18 cellular contexts compared by ENCODE assay signal in genomic region chr7:75998038-75998437, GRCh38. TPM values are rescaled to one million over a fixed set of nuclear protein-coding genes. Genes with fewer than 3 reads are reported as not detected.
DNase-seq lines count a peak whose midpoint lies in the region; ATAC-seq and TF ChIP-seq lines count a peak whose summit lies in the region.
"Had no signal": no experiment of that assay in that cellular context is flagged by ENCODE, and none has a peak within 500 bp of the region (broad histone marks: within the 10 kb centered on the region; RNA-seq: fewer than 3 reads in every experiment).

No MANE protein-coding gene starts in this region.

- H3K4me1 ChIP-seq in neutrophil (ENCODE audit: control insufficient read depth in 1 of 2, insufficient read depth in 1 of 2, low read depth in 1 of 2, low read length in 1 of 2) (peaks cover 50 to 51% of the 10 kb centered on the region in 2 experiments), aorta (ENCODE audit: control insufficient read depth in 1 of 2, insufficient read depth in 2 of 2, low read length in 2 of 2) (no peaks in the 10 kb centered on the region)
- H3K4me1 ChIP-seq: BE2C had no signal

- no peaks in the 10 kb centered on the region for H3K27me3 Mint-ChIP-seq in natural killer cell treated with Interleukin-12 subunit alpha and Interleukin-12 subunit beta and Interleukin-15 and Interleukin-18, amount 100 ng/mL, for 72 hours
- H3K27me3 Mint-ChIP-seq in natural killer cell (ENCODE audit: low read depth in 2 of 2) (no peaks in the 10 kb centered on the region), T-helper 17 cell (no peaks in the 10 kb centered on the region)

- H3K4me3 ChIP-seq in neutrophil (ENCODE audit: low read depth in 1 of 2, low read length in 1 of 2) (no peak overlapping the region), aorta (ENCODE audit: low read length in 2 of 2) (no peak overlapping the region)
- H3K4me3 ChIP-seq: A549; BLaER1 treated with 17β-estradiol and CSF1 and Interleukin-3, amounts not matched to agents 10 nM and 100 nM; GM23248 had no signal

- no peak for ATAC-seq in natural killer cell treated with Interleukin-12 subunit alpha and Interleukin-12 subunit beta and Interleukin-15 and Interleukin-18, amount 100 ng/mL, for 72 hours
- no peak for ATAC-seq in natural killer cell
- ATAC-seq in T-helper 17 cell = no peak
- ATAC-seq in GM19324 (IDR thresholded peaks at IDR 0.05; ENCODE audit: low FRiP score, unreplicated experiment) = no peak
- no peak for ATAC-seq in aorta (ENCODE audit: low FRiP score)
- ATAC-seq: A549; CD8-positive, alpha-beta T cell had no signal

- no peak for DNase-seq in natural killer cell treated with Interleukin-12 subunit alpha and Interleukin-12 subunit beta and Interleukin-15 and Interleukin-18, amount 100 ng/mL, for 72 hours (ENCODE audit: low spot score)
- DNase-seq in natural killer cell (no peak), T-helper 17 cell (no peak), aorta (no peak)
- DNase-seq: 8988T; ACHN; BE2C; Caco-2; CD8-positive, alpha-beta T cell; DMS153; DND-41; GM23248; H7; HCEC 1CT had no signal

- H3K9me3 ChIP-seq in T-helper 17 cell (ENCODE audit: control insufficient read depth, low read length, poor library complexity, severe bottlenecking) (no peaks in the 10 kb centered on the region), neutrophil (no peaks in the 10 kb centered on the region), aorta (ENCODE audit: control insufficient read depth, low read length) (no peaks in the 10 kb centered on the region)
- H3K9me3 ChIP-seq: A549, BE2C, Caco-2 had no signal

- no peak for TF ChIP-seq CTCF in natural killer cell (IDR thresholded peaks at IDR 0.05)
- no peak for TF ChIP-seq CTCF in neutrophil (IDR thresholded peaks at IDR 0.05)

- H3K9me3 Mint-ChIP-seq in natural killer cell treated with Interleukin-12 subunit alpha and Interleukin-12 subunit beta and Interleukin-15 and Interleukin-18, amount 100 ng/mL, for 72 hours = no peaks in the 10 kb centered on the region
- no peaks in the 10 kb centered on the region for H3K9me3 Mint-ChIP-seq in natural killer cell
- H3K9me3 Mint-ChIP-seq: CD8-positive, alpha-beta T cell had no signal

- H3K27ac ChIP-seq in neutrophil = peak overlapping the region; percentile 97
- H3K27ac ChIP-seq in aorta (ENCODE audit: low read depth in 1 of 2, low read length in 2 of 2) = no peak overlapping the region
- H3K27ac ChIP-seq: A549, GM23248 had no signal

- 99 to 100% methylated on average over 1 of the region's 1 CpG for whole genome bisulfite sequencing in aorta, 2 donors

- H3K4me3 Mint-ChIP-seq in natural killer cell treated with Interleukin-12 subunit alpha and Interleukin-12 subunit beta and Interleukin-15 and Interleukin-18, amount 100 ng/mL, for 72 hours = no peak overlapping the region
- H3K4me3 Mint-ChIP-seq in natural killer cell (no peak overlapping the region), T-helper 17 cell (no peak overlapping the region)
- H3K4me3 Mint-ChIP-seq: CD8-positive, alpha-beta T cell had no signal

- H3K36me3 ChIP-seq in neutrophil (peaks cover 20% of the 10 kb centered on the region), aorta (ENCODE audit: control insufficient read depth in 1 of 2, insufficient read depth in 2 of 2, low read length in 1 of 2) (peaks cover 0 to 4% of the 10 kb centered on the region in 2 donors)
- H3K36me3 ChIP-seq: BE2C had no signal

- H3K27ac Mint-ChIP-seq in natural killer cell treated with Interleukin-12 subunit alpha and Interleukin-12 subunit beta and Interleukin-15 and Interleukin-18, amount 100 ng/mL, for 72 hours = peak overlapping the region; percentile 57 to 80
- H3K27ac Mint-ChIP-seq in natural killer cell (no peak overlapping the region), T-helper 17 cell (peak overlapping the region; percentile 76)

- H3K27me3 ChIP-seq in neutrophil = no peaks in the 10 kb centered on the region
- H3K27me3 ChIP-seq in aorta (ENCODE audit: control insufficient read depth in 1 of 2, insufficient read depth in 2 of 2, low read length in 1 of 2) = no peaks in the 10 kb centered on the region
- H3K27me3 ChIP-seq: BE2C; BLaER1 treated with 17β-estradiol and CSF1 and Interleukin-3, amounts not matched to agents 10 nM and 100 nM had no signal

- peaks cover 10% of the 10 kb centered on the region for H3K36me3 Mint-ChIP-seq in natural killer cell treated with Interleukin-12 subunit alpha and Interleukin-12 subunit beta and Interleukin-15 and Interleukin-18, amount 100 ng/mL, for 72 hours
- no peaks in the 10 kb centered on the region for H3K36me3 Mint-ChIP-seq in natural killer cell
- H3K36me3 Mint-ChIP-seq in T-helper 17 cell (ENCODE audit: low read depth) = peaks cover 7% of the 10 kb centered on the region

- peaks cover 30 to 50% of the 10 kb centered on the region in 2 donors for H3K4me1 Mint-ChIP-seq in natural killer cell treated with Interleukin-12 subunit alpha and Interleukin-12 subunit beta and Interleukin-15 and Interleukin-18, amount 100 ng/mL, for 72 hours (ENCODE audit: low read depth in 2 of 2)
- H3K4me1 Mint-ChIP-seq in natural killer cell (peaks cover 18 to 33% of the 10 kb centered on the region in 2 donors), T-helper 17 cell (peaks cover 24% of the 10 kb centered on the region)

- intact Hi-C loops in natural killer cell (cut with micrococcal nuclease) (no loop called here), aorta (cut with DNase I) (loop anchor here (5.0 kb wide), 2 partner anchors 81 to 121 kb away; partner anchors contain the start of genes POR (in 1 of the 2) and RHBDD2 (in 1 of the 2))

RNA-seq across cellular contexts. Expression of gene TMEM120A, which starts 3.6 kb away (rescaled TPM):
- total RNA-seq in natural killer cell treated with Interleukin-12 subunit alpha and Interleukin-12 subunit beta and Interleukin-15 and Interleukin-18, amount 100 ng/mL, for 72 hours = 100 to 1,000 TPM in 1 of 2 donors, 10 to 100 TPM in 1; 93.9 to 218 TPM
- total RNA-seq in natural killer cell = 10 to 100 TPM; 24.3 to 38.1 (median 34.6) TPM
- 10 to 100 TPM; 21.7 to 27.0 TPM for total RNA-seq in T-helper 17 cell
- 10 to 100 TPM; 53.8 to 75.1 TPM for total RNA-seq in aorta
- 100 to 1,000 TPM in 1 of 2 donors, 10 to 100 TPM in 1; 84.0 to 144 TPM for polyA plus RNA-seq in aorta

RNA-seq across cellular contexts. Expression of gene STYXL1, which starts 49.8 kb away (rescaled TPM):
- total RNA-seq in natural killer cell treated with Interleukin-12 subunit alpha and Interleukin-12 subunit beta and Interleukin-15 and Interleukin-18, amount 100 ng/mL, for 72 hours = 10 to 100 TPM; 36.6 to 56.4 TPM
- total RNA-seq in natural killer cell = 10 to 100 TPM; 15.1 to 33.2 (median 18.8) TPM
- total RNA-seq in T-helper 17 cell = 10 to 100 TPM in 1 of 2 donors, 1 to 10 TPM in 1; 9.0 to 16.5 TPM
- total RNA-seq in aorta = 10 to 100 TPM in 1 of 2 donors, 1 to 10 TPM in 1; 6.1 to 16.8 TPM
- 10 to 100 TPM; 16.2 to 18.7 TPM for polyA plus RNA-seq in aorta

RNA-seq across cellular contexts. Expression of gene MDH2, which starts 49.9 kb away (rescaled TPM):
- total RNA-seq in natural killer cell treated with Interleukin-12 subunit alpha and Interleukin-12 subunit beta and Interleukin-15 and Interleukin-18, amount 100 ng/mL, for 72 hours = 100 to 1,000 TPM; 178 to 266 TPM
- total RNA-seq in natural killer cell (10 to 100 TPM; 75.9 to 95.0 (median 93.9) TPM), T-helper 17 cell (10 to 100 TPM; 73.6 to 77.0 TPM), aorta (10 to 100 TPM; 68.4 to 87.9 TPM)
- 10 to 100 TPM; 65.3 to 66.7 TPM for polyA plus RNA-seq in aorta

Comparison
In these comparisons a context has a peak if more than half of its experiments do, and no peak if none do; other contexts are left out.
1. H3K27ac Mint-ChIP-seq: peak in natural killer cell treated with Interleukin-12 subunit alpha and Interleukin-12 subunit beta and Interleukin-15 and Interleukin-18, amount 100 ng/mL, for 72 hours (2 of 2) and T-helper 17 cell (single experiment); none in natural killer cell (0 of 2).